Comparison of ENCODE assay signal across 8 cellular contexts in genomic region chr10:17229717-17229966, GRCh38. TPM values are rescaled to one million over a fixed set of nuclear protein-coding genes. Genes with fewer than 3 reads are reported as not detected.
A peak's percentile ranks its signal among the peaks of the same experiment; 100 is the strongest.
DNase-seq lines count a peak whose midpoint lies in the region; ATAC-seq and TF ChIP-seq lines count a peak whose summit lies in the region.

No MANE protein-coding gene starts in this region.

- H3K27me3 Mint-ChIP-seq in CD4-positive, alpha-beta T cell: no peaks in the 10 kb centered on the region

- peaks cover 32 to 37% of the 10 kb centered on the region in 2 experiments for H3K4me1 ChIP-seq in HCT116 (ENCODE audit: control insufficient read depth in 1 of 2, insufficient read depth in 2 of 2, low read length in 2 of 2)
- peaks cover 40% of the 10 kb centered on the region for H3K4me1 ChIP-seq in adipocyte (ENCODE audit: control insufficient read depth, insufficient read depth, low read length)
- peaks cover 53% of the 10 kb centered on the region for H3K4me1 ChIP-seq in lower lobe of right lung
- peaks cover 36 to 75% (median 57%) of the 10 kb centered on the region in 4 donors for H3K4me1 ChIP-seq in upper lobe of left lung

- WGBS in upper lobe of left lung, 2 donors: 0% methylated on average over 9 to 21 of the region's 21 CpGs

- H3K9ac ChIP-seq in HCT116 (ENCODE audit: low read length) (peak overlapping the region; percentile 62; the same call in 1 of the 2 replicates), adipocyte (ENCODE audit: low read length) (peak overlapping the region; percentile 98)

- H4K20me1 ChIP-seq in HCT116 (ENCODE audit: insufficient read depth): no peaks in the 10 kb centered on the region

- TF ChIP-seq POLR2A in HCT116 (IDR thresholded peaks at IDR 0.05; ENCODE audit: borderline replicate concordance, extremely low read depth, insufficient read depth, insufficient read length) (peak; percentile 37), upper lobe of left lung (IDR thresholded peaks at IDR 0.05) (no peak)

- peak overlapping the region; percentile 98 for H3K27ac Mint-ChIP-seq in CD4-positive, alpha-beta T cell

- no peak overlapping the region for H2AFZ ChIP-seq in HCT116 (ENCODE audit: low read depth, low read length, poor library complexity, severe bottlenecking)

- peak overlapping the region; percentile 86 for H3K4me3 Mint-ChIP-seq in CD4-positive, alpha-beta T cell

- no peak for DNase-seq in CD4-positive, alpha-beta T cell
- DNase-seq in HCT116 (ENCODE audit: low read depth, low spot score) (no peak), adipocyte (ENCODE audit: low read depth) (no peak), lower lobe of right lung (no peak), upper lobe of left lung (no peak), dermis blood vessel endothelial cell (no peak), cerebellum (ENCODE audit: low spot score) (no peak)

- H3K9me3 Mint-ChIP-seq in CD4-positive, alpha-beta T cell: no peaks in the 10 kb centered on the region

- peak overlapping the region; percentile 100 for H3K27ac ChIP-seq in CD4-positive, alpha-beta T cell (ENCODE audit: low read depth, low read length)
- H3K27ac ChIP-seq in HCT116 (ENCODE audit: low read depth, low read length) (peak overlapping the region; percentile 59; the same call in 1 of the 2 replicates), lower lobe of right lung (peak overlapping the region; percentile 99), upper lobe of left lung (peak overlapping the region; percentile 97 to 99 (median 98))

- TF ChIP-seq CTCF in CD4-positive, alpha-beta T cell (IDR thresholded peaks at IDR 0.05): no peak
- TF ChIP-seq CTCF in HCT116 (IDR thresholded peaks at IDR 0.05 in 2 of 3, conservative IDR thresholded peaks at IDR 0.05 in 1 of 3; ENCODE audit: borderline replicate concordance in 1 of 3, insufficient read depth in 1 of 3, low read depth in 2 of 3, low read length in 2 of 3) (no peak), lower lobe of right lung (IDR thresholded peaks at IDR 0.05) (no peak), upper lobe of left lung (IDR thresholded peaks at IDR 0.05) (no peak)

- no peaks in the 10 kb centered on the region for H3K36me3 ChIP-seq in HCT116 (ENCODE audit: control insufficient read depth in 1 of 2, insufficient read depth in 2 of 2, low read length in 2 of 2)
- H3K36me3 ChIP-seq in adipocyte (ENCODE audit: control insufficient read depth, insufficient read depth, low read length, severe bottlenecking): peaks cover 46% of the 10 kb centered on the region
- H3K36me3 ChIP-seq in lower lobe of right lung: peaks cover 41% of the 10 kb centered on the region
- peaks cover 14 to 40% (median 27%) of the 10 kb centered on the region in 4 donors for H3K36me3 ChIP-seq in upper lobe of left lung

- RAD21 ChIA-PET in HCT116 (lab: Charles Lee; ENCODE audit: low non-redundant PET in 1 of 2, low total read pairs in 2 of 2, uncharacterized antibody in 2 of 2, unreplicated experiment in 2 of 2): interaction anchor here in 1 of 2 experiments (1.0 kb wide), 1 partner anchor 14 kb away, joined by 3 read pairs; no protein-coding TSS in a partner anchor

- peak overlapping the region; percentile 99 for H3K4me2 ChIP-seq in HCT116 (ENCODE audit: low read length)

- POLR2A ChIA-PET in CD4-positive, alpha-beta T cell (lab: Charles Lee): interaction anchor here (0.6 to 13.0 kb wide), 36 partner anchors 8 to 793 kb away, joined by 3 to 375 read pairs (median 4); partner anchors contain the start of genes PTER, RSU1, STAM and TRDMT1
- POLR2A ChIA-PET in HCT116 (lab: Charles Lee): interaction anchor here (5.0 kb wide), 1 partner anchor 338 kb away, joined by 25 read pairs; no protein-coding TSS in a partner anchor

- TF ChIP-seq EP300 in upper lobe of left lung (IDR thresholded peaks at IDR 0.05): no peak

- peaks cover 72% of the 10 kb centered on the region for H3K36me3 Mint-ChIP-seq in CD4-positive, alpha-beta T cell (ENCODE audit: low read depth)

- intact Hi-C loops in CD4-positive, alpha-beta T cell (cut with DNase I, micrococcal nuclease): loop anchor here (5.0 to 10.0 kb wide), 3 partner anchors 55 to 317 kb away; no protein-coding TSS in a partner anchor
- intact Hi-C loops in HCT116 (cut with micrococcal nuclease): no loop called here
- intact Hi-C loops in lower lobe of right lung (cut with DNase I): no loop called here

- H3K9me3 ChIP-seq in CD4-positive, alpha-beta T cell (ENCODE audit: control insufficient read depth, low read length): no peaks in the 10 kb centered on the region
- H3K9me3 ChIP-seq in HCT116 (ENCODE audit: control insufficient read depth in 1 of 2, insufficient read depth in 1 of 2, low read depth in 1 of 2, low read length in 2 of 2) (no peaks in the 10 kb centered on the region), adipocyte (ENCODE audit: control insufficient read depth, low read length) (no peaks in the 10 kb centered on the region), lower lobe of right lung (no peaks in the 10 kb centered on the region), upper lobe of left lung (no peaks in the 10 kb centered on the region)

- H3K27me3 ChIP-seq in CD4-positive, alpha-beta T cell (ENCODE audit: control insufficient read depth, insufficient read depth, low read length): no peaks in the 10 kb centered on the region
- H3K27me3 ChIP-seq in HCT116 (ENCODE audit: insufficient read depth, low read length) (peaks cover 34% of the 10 kb centered on the region), adipocyte (replicated peaks; ENCODE audit: control insufficient read depth, insufficient read depth, low read length) (no peaks in the 10 kb centered on the region), lower lobe of right lung (ENCODE audit: low read depth) (no peaks in the 10 kb centered on the region), upper lobe of left lung (no peaks in the 10 kb centered on the region)

- no TSS peak for BruUV-seq in HCT116 (replicated peaks; lab: Mats Ljungman, UMichigan)

- CTCF ChIA-PET in CD4-positive, alpha-beta T cell (lab: Charles Lee): interaction anchor here (1.0 to 5.8 kb wide), 8 partner anchors 10 to 285 kb away, joined by 3 to 47 read pairs (median 5); partner anchors contain the start of gene TRDMT1
- CTCF ChIA-PET in HCT116 (lab: Charles Lee): interaction anchor here (1.4 to 2.2 kb wide), 2 partner anchors 13 to 28 kb away, joined by 7 to 12 read pairs; partner anchors contain the start of gene TRDMT1

- H3K4me3 ChIP-seq in HCT116 (replicated peaks in 1 of 2; ENCODE audit: low read depth in 1 of 2, low read length in 2 of 2) (peak overlapping the region; percentile 55 to 71; a peak in 3 of 4 replicates), adipocyte (ENCODE audit: low read length) (peak overlapping the region; percentile 90), lower lobe of right lung (peak overlapping the region; percentile 93), upper lobe of left lung (peak overlapping the region; percentile 68 to 95 (median 93))

- TF ChIP-seq RAD21 in HCT116 (IDR thresholded peaks at IDR 0.05; ENCODE audit: low read depth): no peak

- no peaks in the 10 kb centered on the region for H3K79me2 ChIP-seq in HCT116 (ENCODE audit: insufficient read depth, low read length)

- ATAC-seq in CD4-positive, alpha-beta T cell (ENCODE audit: poor library complexity): no peak
- ATAC-seq in HCT116 (no peak), lower lobe of right lung (no peak), upper lobe of left lung (ENCODE audit: low FRiP score in 2 of 2) (no peak), GM18498 (IDR thresholded peaks at IDR 0.05; ENCODE audit: unreplicated experiment) (no peak)

- H3K9me2 ChIP-seq in HCT116 (ENCODE audit: insufficient read depth): no peaks in the 10 kb centered on the region

- H3K4me1 Mint-ChIP-seq in CD4-positive, alpha-beta T cell (ENCODE audit: low read depth): peaks cover 73% of the 10 kb centered on the region

TF ChIP-seq in HCT116, 20 proteins besides CTCF, POLR2A, EP300 and RAD21 (continues in another document):
- no peak for TF ChIP-seq ELF1 (IDR thresholded peaks at IDR 0.05; ENCODE audit: borderline replicate concordance, low read depth)
- TF ChIP-seq EZH2 (IDR thresholded peaks at IDR 0.05): no peak
- TF ChIP-seq EGR1 (IDR thresholded peaks at IDR 0.05; ENCODE audit: low read depth): no peak
- TF ChIP-seq REST (IDR thresholded peaks at IDR 0.05; ENCODE audit: low read depth): no peak
- TF ChIP-seq SRF (IDR thresholded peaks at IDR 0.05; ENCODE audit: low read depth): no peak
- no peak for TF ChIP-seq YY1 (IDR thresholded peaks at IDR 0.05; ENCODE audit: extremely low read depth, insufficient replicate concordance, low read depth, low read length)

RNA-seq across cellular contexts. Expression of gene VIM, which starts 1.6 kb away (rescaled TPM):
- total RNA-seq in CD4-positive, alpha-beta T cell: 1,000 to 10,000 TPM; 1,576 to 1,603 TPM
- 7.2 TPM for total RNA-seq in HCT116 (2021; ENCODE audit: unreplicated experiment)
- 0.90 and 1.8 TPM in 2 replicates for polyA plus RNA-seq in HCT116 (2012)
- 1,797 TPM for total RNA-seq in lower lobe of right lung
- 1,000 to 10,000 TPM in 5 of 6 donors, 100 to 1,000 TPM in 1; 999 to 2,711 (median 1,731) TPM for total RNA-seq in upper lobe of left lung
- total RNA-seq in dermis blood vessel endothelial cell: 4,841 and 6,960 TPM in 2 replicates
- 562 TPM for total RNA-seq in cerebellum

RNA-seq across cellular contexts. Expression of gene TRDMT1, which starts 28.2 kb away (rescaled TPM):
- total RNA-seq in CD4-positive, alpha-beta T cell: 10 to 100 TPM; 20.3 to 21.3 TPM
- total RNA-seq in HCT116 (2021; ENCODE audit: unreplicated experiment): 8.6 TPM
- polyA plus RNA-seq in HCT116 (2012): 1.6 and 2.7 TPM in 2 replicates
- 7.9 TPM for total RNA-seq in lower lobe of right lung
- total RNA-seq in upper lobe of left lung: 10 to 100 TPM in 2 of 6 donors, 1 to 10 TPM in 4; 5.8 to 22.0 (median 7.4) TPM
- total RNA-seq in dermis blood vessel endothelial cell: 4.6 and 7.5 TPM in 2 replicates
- total RNA-seq in cerebellum: 36.7 TPM

Comparison
In these comparisons a context has a peak if more than half of its experiments do, and no peak if none do; other contexts are left out.
1. RNA of gene VIM, which starts 1.6 kb away (total RNA-seq): 4,841 to 6,960 TPM in dermis blood vessel endothelial cell, 1,797 TPM in lower lobe of right lung (single experiment), 999 to 2,711 TPM in upper lobe of left lung, 1,576 to 1,603 TPM in CD4-positive, alpha-beta T cell and 562 TPM in cerebellum (single experiment); 7.2 TPM in HCT116 (single experiment); every median in the first group is over 10 times any median in the second.
2. intact Hi-C loops: an anchor here in CD4-positive, alpha-beta T cell (5.0 to 10.0 kb wide); none called in HCT116 and lower lobe of right lung.
3. Peak in every context shown above with its lines, with median percentiles within 50 percentile points of each other: H3K27ac ChIP-seq and H3K4me3 ChIP-seq.